Comparison of ENCODE assay signal across 13 cellular contexts in the genomic region with DNA sequence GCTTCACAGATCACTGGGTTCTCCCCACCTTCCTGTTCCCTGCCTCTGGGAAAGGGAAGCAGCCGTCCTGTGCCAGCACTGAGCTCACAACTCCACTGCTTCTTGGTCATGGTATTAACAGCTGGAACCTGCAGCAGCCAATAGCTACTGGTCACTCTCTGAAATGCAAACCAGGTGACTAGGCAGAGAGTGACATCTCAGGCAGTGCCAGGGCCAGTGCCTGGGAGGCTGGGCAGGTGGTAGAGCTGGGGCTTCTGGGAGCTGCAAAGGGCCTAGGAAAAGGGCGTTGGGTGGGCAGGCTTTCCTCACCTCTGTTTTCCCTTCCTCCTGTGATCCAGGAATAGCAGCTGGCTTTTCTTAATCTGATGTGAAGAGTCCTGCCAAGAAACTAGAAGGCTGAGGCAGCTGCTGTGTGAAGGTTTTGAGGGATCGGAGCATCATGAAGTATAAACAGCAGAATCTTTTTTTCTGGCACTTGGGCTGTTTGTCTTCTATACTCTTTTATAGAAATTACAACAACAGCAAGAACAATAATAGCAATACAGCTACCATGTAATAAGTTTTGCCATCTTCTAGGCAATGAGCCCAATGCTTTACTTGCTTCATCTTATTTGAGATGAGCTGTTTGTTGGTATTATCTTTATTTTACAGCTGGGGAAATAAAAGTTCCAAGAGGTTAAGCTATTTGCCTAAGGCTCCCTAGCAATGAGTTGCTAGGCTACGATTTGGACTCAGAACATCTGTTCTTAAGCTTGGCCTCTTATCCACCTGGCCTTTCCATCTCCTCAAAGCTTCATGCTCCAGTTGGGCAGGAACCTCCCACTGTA. TPM values are rescaled to one million over a fixed set of nuclear protein-coding genes. Genes with fewer than 3 reads are reported as not detected.
DNase-seq lines count a peak whose midpoint lies in the region; ATAC-seq and TF ChIP-seq lines count a peak whose summit lies in the region.
"Had no signal": no experiment of that assay in that cellular context is flagged by ENCODE, and none has a peak within 500 bp of the region (broad histone marks: within the 10 kb centered on the region; RNA-seq: fewer than 3 reads in every experiment).

No MANE protein-coding gene starts in this region.

- DNase-seq in D341Med (ENCODE audit: low spot score) (peak; percentile 37), NCI-H69 (lab: John Stamatoyannopoulos, UW) (peak; percentile 72), fibroblast of the aortic adventitia (ENCODE audit: low read depth) (peak; percentile 65), omental fat pad (ENCODE audit: low spot score) (no peak), GF-D8 (lab: John Stamatoyannopoulos, UW) (no peak), right lobe of liver (no peak)
- no peak for DNase-seq in activated CD8-positive, alpha-beta memory T cell treated with anti-CD3 and anti-CD28 coated beads, Interleukin-2, amount 50 U/mL, for 48 hours
- DNase-seq: CD4-positive, CD25-positive, alpha-beta regulatory T cell; midbrain; NCI-H2029 treated with DMSO at 0.1 percent for 48 hours; RPMI8226 had no signal

- H3K27ac ChIP-seq in right lobe of liver: no peak overlapping the region

- no peak for TF ChIP-seq POLR2A in right lobe of liver (IDR thresholded peaks at IDR 0.05)

- no peak overlapping the region for H3K4me3 ChIP-seq in fibroblast of the aortic adventitia (ENCODE audit: low read depth, low read length)
- H3K4me3 ChIP-seq in right lobe of liver: no peak overlapping the region
- H3K4me3 ChIP-seq: GM23338 had no signal

- no peaks in the 10 kb centered on the region for H3K9me3 ChIP-seq in right lobe of liver

- no peaks in the 10 kb centered on the region for H3K36me3 ChIP-seq in right lobe of liver

- no peaks in the 10 kb centered on the region for H3K4me1 ChIP-seq in right lobe of liver

- 82% methylated on average over 4 of the region's 4 CpGs for WGBS in right lobe of liver (ENCODE audit: insufficient coverage, low coverage, low lambda C conversion rate, missing lambda C conversion rate)

- peak; percentile 56 for ATAC-seq in omental fat pad (ENCODE audit: low FRiP score)
- no peak for ATAC-seq in HG02938 (IDR thresholded peaks at IDR 0.05; ENCODE audit: unreplicated experiment)
- ATAC-seq in right lobe of liver: no peak
- ATAC-seq: GM23338 had no signal

- H3K27me3 ChIP-seq in right lobe of liver: no peaks in the 10 kb centered on the region

- intact Hi-C loops in right lobe of liver (cut with DNase I): no loop called here

- no peak for TF ChIP-seq CTCF in fibroblast of the aortic adventitia (IDR thresholded peaks at IDR 0.05; ENCODE audit: insufficient read depth, low read length)
- TF ChIP-seq CTCF in omental fat pad (IDR thresholded peaks at IDR 0.05): no peak
- TF ChIP-seq CTCF in right lobe of liver (IDR thresholded peaks at IDR 0.05): no peak

RNA-seq across cellular contexts. Expression of a gene that starts 22.0 kb away (rescaled TPM):
- 242 and 458 TPM in 2 replicates for total RNA-seq in fibroblast of the aortic adventitia (ENCODE audit: low replicate concordance)
- total RNA-seq in omental fat pad: 100 to 1,000 TPM in 3 of 4 donors, 10 to 100 TPM in 1; 92.7 to 627 (median 158) TPM
- total RNA-seq in right lobe of liver: 10 to 100 TPM; 12.2 to 64.1 (median 22.9) TPM

Comparison
In these comparisons a context has a peak if more than half of its experiments do, and no peak if none do; other contexts are left out.
1. DNase-seq: peak in D341Med (single experiment), NCI-H69 (single experiment) and fibroblast of the aortic adventitia (single experiment); none in omental fat pad (single experiment), GF-D8 (single experiment), activated CD8-positive, alpha-beta memory T cell treated with anti-CD3 and anti-CD28 coated beads, Interleukin-2, amount 50 U/mL, for 48 hours (single experiment) and right lobe of liver (0 of 3).